ENCODE assay signal across 14 cellular contexts in genomic region chr16:84359326-84359725, GRCh38. TPM values are rescaled to one million over a fixed set of nuclear protein-coding genes. Genes with fewer than 3 reads are reported as not detected.
"Had no signal": no experiment of that assay in that cellular context is flagged by ENCODE, and none has a peak within 500 bp of the region (broad histone marks: within the 10 kb centered on the region; RNA-seq: fewer than 3 reads in every experiment).

No MANE protein-coding gene starts in this region.

- H3K4me3 Mint-ChIP-seq: stimulated activated naive B cell treated with anti-CD40 and anti-IgM and Interleukin-4, amounts not matched to agents 10 μg/mL and 1 μg/mL and 100 μg/mL, for 72 hours; T-helper 17 cell had no signal

- H3K9me3 Mint-ChIP-seq: stimulated activated naive B cell treated with anti-CD40 and anti-IgM and Interleukin-4, amounts not matched to agents 10 μg/mL and 1 μg/mL and 100 μg/mL, for 72 hours had no signal

- H3K36me3 ChIP-seq: esophagus muscularis mucosa, SJCRH30, upper lobe of left lung had no signal

- H3K4me3 ChIP-seq: esophagus muscularis mucosa, SJCRH30, upper lobe of left lung had no signal

- DNase-seq: activated CD4-positive, alpha-beta T cell treated with anti-CD3 and anti-CD28 coated beads, Interleukin-2, amount 50 U/mL, for 48 hours; activated T-cell treated with anti-CD3 and anti-CD28 coated beads, Interleukin-2, amount 50 U/mL, for 48 hours; aorta; islet precursor cell; midbrain; SJCRH30; stimulated activated CD4-positive, alpha-beta T cell treated with anti-CD3 and anti-CD28 coated beads, Interleukin-2, amount 100 ng/mL, for 48 hours; stimulated activated naive B cell treated with anti-CD40 and anti-IgM and Interleukin-4, amounts not matched to agents 10 μg/mL and 1 μg/mL and 100 μg/mL, for 72 hours; T-helper 17 cell; upper lobe of left lung had no signal

- H3K9me3 ChIP-seq: esophagus muscularis mucosa, SJCRH30, upper lobe of left lung had no signal

- H3K4me1 ChIP-seq: parathyroid adenoma had no signal

- H3K27ac ChIP-seq: esophagus muscularis mucosa, parathyroid adenoma, SJCRH30, upper lobe of left lung had no signal

- H3K36me3 Mint-ChIP-seq: stimulated activated naive B cell treated with anti-CD40 and anti-IgM and Interleukin-4, amounts not matched to agents 10 μg/mL and 1 μg/mL and 100 μg/mL, for 72 hours had no signal

- H3K27me3 ChIP-seq: esophagus muscularis mucosa, SJCRH30, upper lobe of left lung had no signal

- H3K27ac Mint-ChIP-seq: stimulated activated naive B cell treated with anti-CD40 and anti-IgM and Interleukin-4, amounts not matched to agents 10 μg/mL and 1 μg/mL and 100 μg/mL, for 72 hours had no signal

- ATAC-seq: left lobe of liver; stimulated activated naive B cell treated with anti-CD40 and anti-IgM and Interleukin-4, amounts not matched to agents 10 μg/mL and 1 μg/mL and 100 μg/mL, for 72 hours; T-helper 17 cell had no signal

RNA-seq across cellular contexts. Expression of gene ATP2C2, which starts 9.0 kb away (rescaled TPM):
- total RNA-seq: renal cortical epithelial cell, T-helper 17 cell had no signal
